ENCODE assay signal across 16 cellular contexts in the genomic region with DNA sequence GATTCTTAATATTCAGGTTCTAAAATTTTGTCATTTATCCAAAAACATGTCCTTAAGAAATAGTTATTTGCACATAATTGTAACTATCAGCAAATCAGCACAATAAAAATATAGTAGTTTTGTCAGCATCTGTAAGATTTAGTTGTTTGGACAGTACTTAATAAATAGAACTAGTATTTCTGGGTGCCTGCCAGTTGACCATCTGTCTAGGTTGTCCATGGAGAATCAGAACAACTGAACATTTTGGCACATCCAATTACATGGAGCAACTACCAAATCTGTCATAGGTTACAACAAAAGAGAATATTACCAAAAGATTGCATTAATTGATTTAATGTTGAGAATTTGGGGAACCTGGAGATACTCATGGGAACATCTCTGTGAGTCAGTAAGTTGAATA.
A peak's percentile ranks its signal among the peaks of the same experiment; 100 is the strongest.
DNase-seq lines count a peak whose midpoint lies in the region; TF ChIP-seq lines count a peak whose summit lies in the region.
"Had no signal": no experiment of that assay in that cellular context is flagged by ENCODE, and none has a peak within 500 bp of the region (broad histone marks: within the 10 kb centered on the region; RNA-seq: fewer than 3 reads in every experiment).

No MANE protein-coding gene starts in this region.

- no peaks in the 10 kb centered on the region for H3K27me3 Mint-ChIP-seq in glutamatergic neuron (ENCODE audit: unreplicated experiment)
- H3K27me3 Mint-ChIP-seq: CD4-positive, alpha-beta memory T cell had no signal

- no peaks in the 10 kb centered on the region for H3K36me3 ChIP-seq in sigmoid colon
- H3K36me3 ChIP-seq: HAP-1 had no signal

- peak; percentile 58 for DNase-seq in DMS 273 (lab: John Stamatoyannopoulos, UW; ENCODE audit: unreplicated experiment)
- no peak for DNase-seq in DMS 273 treated with DMSO at 0.1 percent for 48 hours (lab: John Stamatoyannopoulos, UW)
- peak; percentile 76 to 84 for DNase-seq in NCI-H446 (lab: John Stamatoyannopoulos, UW)
- peak; percentile 57 for DNase-seq in NCI-H69 (lab: John Stamatoyannopoulos, UW)
- no peak for DNase-seq in glutamatergic neuron
- DNase-seq in NCI-H2029 treated with DMSO at 0.1 percent for 48 hours (lab: John Stamatoyannopoulos, UW), result no peak
- DNase-seq in activated CD4-positive, alpha-beta T cell treated with anti-CD3 and anti-CD28 coated beads for 48 hours, result no peak
- no peak for DNase-seq in sigmoid colon
- DNase-seq: AML-193; CD4-positive, alpha-beta memory T cell; GDM1; GM23248 had no signal

- no peaks in the 10 kb centered on the region for H3K9me3 ChIP-seq in sigmoid colon
- H3K9me3 ChIP-seq: A549, HAP-1 had no signal

- no peaks in the 10 kb centered on the region for H3K4me1 ChIP-seq in sigmoid colon
- H3K4me1 ChIP-seq: A549, HAP-1 had no signal

- no peaks in the 10 kb centered on the region for H3K27me3 ChIP-seq in sigmoid colon

- H3K9me3 Mint-ChIP-seq in glutamatergic neuron (ENCODE audit: unreplicated experiment), result peaks cover 4% of the 10 kb centered on the region

- no peaks in the 10 kb centered on the region for H3K36me3 Mint-ChIP-seq in glutamatergic neuron (ENCODE audit: unreplicated experiment)
- H3K36me3 Mint-ChIP-seq: CD4-positive, alpha-beta memory T cell had no signal

- no peak overlapping the region for H3K4me3 ChIP-seq in sigmoid colon
- H3K4me3 ChIP-seq: A549, GM23248, HAP-1 had no signal

- H3K27ac ChIP-seq in sigmoid colon, result no peak overlapping the region
- H3K27ac ChIP-seq: 22Rv1, A549, C4-2B, GM23248 had no signal

- no peak for TF ChIP-seq POLR2A in sigmoid colon (IDR thresholded peaks at IDR 0.05)

- no peak overlapping the region for H3K4me3 Mint-ChIP-seq in glutamatergic neuron (ENCODE audit: unreplicated experiment)
- H3K4me3 Mint-ChIP-seq: CD4-positive, alpha-beta memory T cell had no signal

- H3K4me1 Mint-ChIP-seq in glutamatergic neuron (ENCODE audit: low read depth, unreplicated experiment), result peaks cover 37% of the 10 kb centered on the region
- H3K4me1 Mint-ChIP-seq: CD4-positive, alpha-beta memory T cell had no signal

- TF ChIP-seq CTCF in glutamatergic neuron (IDR thresholded peaks at IDR 0.05; ENCODE audit: partially characterized antibody, unreplicated experiment) (no peak), sigmoid colon (IDR thresholded peaks at IDR 0.05) (no peak)

- H3K27ac Mint-ChIP-seq in glutamatergic neuron (ENCODE audit: unreplicated experiment), result peak overlapping the region; percentile 80
- H3K27ac Mint-ChIP-seq: CD4-positive, alpha-beta memory T cell had no signal

- intact Hi-C loops in sigmoid colon (cut with DNase I), result no loop called here

- TF ChIP-seq EP300 in sigmoid colon (IDR thresholded peaks at IDR 0.05), result no peak

Comparison
In these comparisons a context has a peak if more than half of its experiments do, and no peak if none do; other contexts are left out.
1. DNase-seq: peak in DMS 273 (single experiment), NCI-H446 (2 of 2) and NCI-H69 (single experiment); none in DMS 273 treated with DMSO at 0.1 percent for 48 hours (single experiment), glutamatergic neuron (single experiment), NCI-H2029 treated with DMSO at 0.1 percent for 48 hours (single experiment), activated CD4-positive, alpha-beta T cell treated with anti-CD3 and anti-CD28 coated beads for 48 hours (single experiment) and sigmoid colon (single experiment).